ENCODE assay signal across 15 cellular contexts in genomic region chr3:141427764-141428163, GRCh38. TPM values are rescaled to one million over a fixed set of nuclear protein-coding genes. Genes with fewer than 3 reads are reported as not detected.
DNase-seq lines count a peak whose midpoint lies in the region; ATAC-seq and TF ChIP-seq lines count a peak whose summit lies in the region.
"Had no signal": no experiment of that assay in that cellular context is flagged by ENCODE, and none has a peak within 500 bp of the region (broad histone marks: within the 10 kb centered on the region; RNA-seq: fewer than 3 reads in every experiment).

No MANE protein-coding gene starts in this region.

- CTCF ChIA-PET in PC-3 (lab: Charles Lee), result no interaction called here

- H3K18ac ChIP-seq in neuronal stem cell (ENCODE audit: low read length), result no peak overlapping the region

- H4K91ac ChIP-seq in neuronal stem cell (ENCODE audit: low read depth, low read length, poor library complexity), result no peak overlapping the region

- H3K4me1 Mint-ChIP-seq in endodermal cell, result peaks cover 24% of the 10 kb centered on the region

- intact Hi-C loops in tibial artery (cut with DNase I; ENCODE audit: low total_unique reads), result no loop called here
- intact Hi-C loops in PC-3 (cut with micrococcal nuclease), result no loop called here

- H3K79me2 ChIP-seq in Karpas-422 (ENCODE audit: low read length) (no peaks in the 10 kb centered on the region), PC-3 (ENCODE audit: low read length) (no peaks in the 10 kb centered on the region)

- peaks cover 8% of the 10 kb centered on the region for H3K36me3 ChIP-seq in endodermal cell (ENCODE audit: control insufficient read depth, insufficient read depth, low read length)
- H3K36me3 ChIP-seq in neuronal stem cell (replicated peaks in 1 of 2; ENCODE audit: control insufficient read depth in 2 of 2, insufficient read depth in 2 of 2, low read length in 2 of 2), result no peaks in the 10 kb centered on the region
- H3K36me3 ChIP-seq in tibial artery, result peaks cover 0 to 12% (median 11%) of the 10 kb centered on the region in 3 donors
- H3K36me3 ChIP-seq in Karpas-422 (ENCODE audit: insufficient read depth, low read length), result no peaks in the 10 kb centered on the region
- H3K36me3 ChIP-seq in PC-3 (ENCODE audit: low read depth, low read length), result no peaks in the 10 kb centered on the region

- H2AK5ac ChIP-seq in neuronal stem cell (ENCODE audit: low read depth, low read length), result no peak overlapping the region

- peak overlapping the region; percentile 50 for H2BK12ac ChIP-seq in neuronal stem cell (ENCODE audit: low read length)

- H3K79me1 ChIP-seq in neuronal stem cell (ENCODE audit: low read depth, low read length), result no peaks in the 10 kb centered on the region

- no peaks in the 10 kb centered on the region for H3K9me3 Mint-ChIP-seq in endodermal cell
- H3K9me3 Mint-ChIP-seq: CD4-positive, alpha-beta T cell had no signal

- H3K27ac ChIP-seq in endodermal cell (ENCODE audit: low read depth, low read length) (no peak overlapping the region), neuronal stem cell (replicated peaks; ENCODE audit: low read length) (no peak overlapping the region), tibial artery (peak overlapping the region; percentile 84 to 85), Karpas-422 (ENCODE audit: low read length) (no peak overlapping the region), PC-3 (ENCODE audit: low read length) (no peak overlapping the region)
- H3K27ac ChIP-seq: PC-9 had no signal

- no peak overlapping the region for H2AFZ ChIP-seq in neuronal stem cell (ENCODE audit: low read length)
- no peak overlapping the region for H2AFZ ChIP-seq in Karpas-422 (ENCODE audit: low read length)
- no peak overlapping the region for H2AFZ ChIP-seq in PC-3 (ENCODE audit: low read length)
- H2AFZ ChIP-seq: PC-9 had no signal

- H3K14ac ChIP-seq in neuronal stem cell (ENCODE audit: low read length), result no peak overlapping the region

- H3K36me3 Mint-ChIP-seq in endodermal cell (ENCODE audit: low read depth), result peaks cover 12% of the 10 kb centered on the region

- H3K9ac ChIP-seq in endodermal cell (ENCODE audit: extremely low read depth, low read length, poor library complexity, severe bottlenecking) (no peak overlapping the region), neuronal stem cell (ENCODE audit: low read depth, low read length, poor library complexity) (no peak overlapping the region), Karpas-422 (ENCODE audit: low read length) (no peak overlapping the region), PC-3 (ENCODE audit: low read length) (no peak overlapping the region)

- H3K4me2 ChIP-seq in neuronal stem cell (ENCODE audit: insufficient read depth, low read length, poor library complexity, severe bottlenecking) (no peak overlapping the region), Karpas-422 (ENCODE audit: low read depth, low read length, poor library complexity, severe bottlenecking) (no peak overlapping the region), PC-3 (ENCODE audit: low read length) (no peak overlapping the region)
- H3K4me2 ChIP-seq: PC-9 had no signal

- TF ChIP-seq CTCF in endodermal cell (conservative IDR thresholded peaks at IDR 0.05) (no peak), tibial artery (IDR thresholded peaks at IDR 0.05) (no peak), PC-3 (conservative IDR thresholded peaks at IDR 0.05; ENCODE audit: low read depth, low read length) (no peak)

- H3F3A ChIP-seq in PC-3 (ENCODE audit: low read length, unreplicated experiment), result no peaks in the 10 kb centered on the region

- no peaks in the 10 kb centered on the region for H3K27me3 ChIP-seq in endodermal cell (ENCODE audit: control insufficient read depth, insufficient read depth, low read length, poor library complexity, severe bottlenecking)
- H3K27me3 ChIP-seq in neuronal stem cell (ENCODE audit: control insufficient read depth in 3 of 3, insufficient read depth in 3 of 3, low read depth in 1 of 3, low read length in 3 of 3), result no peaks in the 10 kb centered on the region
- no peaks in the 10 kb centered on the region for H3K27me3 ChIP-seq in tibial artery
- no peaks in the 10 kb centered on the region for H3K27me3 ChIP-seq in Karpas-422 (ENCODE audit: low read length)
- H3K27me3 ChIP-seq in PC-3 (ENCODE audit: low read length), result no peaks in the 10 kb centered on the region

- peak; percentile 33 for DNase-seq in activated CD8-positive, alpha-beta memory T cell treated with anti-CD3 and anti-CD28 coated beads, Interleukin-2, amount 50 U/mL, for 48 hours
- DNase-seq in activated CD8-positive, alpha-beta memory T cell treated with anti-CD3 and anti-CD28 coated beads for 24 hours, result no peak
- DNase-seq in endodermal cell (peak; percentile 34), neuronal stem cell (ENCODE audit: low spot score) (no peak), tibial artery (no peak), Karpas-422 (no peak), DMS79 (lab: John Stamatoyannopoulos, UW) (no peak), PC-3 (no peak)
- DNase-seq: CD4-positive, alpha-beta T cell; DND-41; NCI-H1436 treated with DMSO at 0.1 percent for 48 hours; NCI-H446 treated with DMSO at 0.1 percent for 48 hours; PC-9 had no signal

- H3K27ac Mint-ChIP-seq in endodermal cell, result no peak overlapping the region
- H3K27ac Mint-ChIP-seq: CD4-positive, alpha-beta T cell; progenitor cell of endocrine pancreas had no signal

- no peak overlapping the region for H3K4me3 ChIP-seq in endodermal cell (ENCODE audit: low read length)
- H3K4me3 ChIP-seq in neuronal stem cell (ENCODE audit: low read length in 2 of 2), result no peak overlapping the region
- H3K4me3 ChIP-seq in tibial artery, result no peak overlapping the region
- H3K4me3 ChIP-seq in Karpas-422 (ENCODE audit: low read length), result no peak overlapping the region
- no peak overlapping the region for H3K4me3 ChIP-seq in PC-3 (ENCODE audit: low read length)
- H3K4me3 ChIP-seq: PC-9 had no signal

- no peak overlapping the region for H4K8ac ChIP-seq in neuronal stem cell (ENCODE audit: low read depth, low read length)

- H3K27me3 Mint-ChIP-seq in endodermal cell (ENCODE audit: insufficient read depth), result no peaks in the 10 kb centered on the region
- H3K27me3 Mint-ChIP-seq: CD4-positive, alpha-beta T cell; progenitor cell of endocrine pancreas had no signal

- no peak for ATAC-seq in PC-3
- ATAC-seq: SK-N-SH treated with all-trans-retinoic acid at 6 μM for 48 hours had no signal

- H2BK120ac ChIP-seq in neuronal stem cell (ENCODE audit: low read depth, low read length), result no peak overlapping the region

- H3K9me2 ChIP-seq in Karpas-422 (replicated peaks; ENCODE audit: insufficient read depth, low read length) (no peaks in the 10 kb centered on the region), PC-3 (replicated peaks; ENCODE audit: low read length) (no peaks in the 10 kb centered on the region)

- H3K4me1 ChIP-seq in endodermal cell (ENCODE audit: control insufficient read depth, insufficient read depth, low read length) (no peaks in the 10 kb centered on the region), neuronal stem cell (ENCODE audit: control insufficient read depth in 2 of 2, insufficient read depth in 1 of 2, low read depth in 1 of 2, low read length in 2 of 2) (peaks cover 0 to 5% of the 10 kb centered on the region in 2 donors), tibial artery (peaks cover 10 to 89% (median 69%) of the 10 kb centered on the region in 4 donors), Karpas-422 (ENCODE audit: low read length) (no peaks in the 10 kb centered on the region), PC-3 (ENCODE audit: insufficient read depth, low read length) (no peaks in the 10 kb centered on the region)

- H3K9me3 ChIP-seq in endodermal cell (ENCODE audit: control insufficient read depth, low read length) (no peaks in the 10 kb centered on the region), neuronal stem cell (replicated peaks in 1 of 2; ENCODE audit: control insufficient read depth in 2 of 2, insufficient read depth in 1 of 2, low read depth in 1 of 2, low read length in 2 of 2) (no peaks in the 10 kb centered on the region), tibial artery (no peaks in the 10 kb centered on the region), Karpas-422 (ENCODE audit: low read length) (no peaks in the 10 kb centered on the region), PC-3 (ENCODE audit: low read length) (no peaks in the 10 kb centered on the region)

- POLR2A ChIA-PET in PC-3 (lab: Charles Lee; ENCODE audit: unreplicated experiment), result no interaction called here

- peak overlapping the region; percentile 44 for H2BK15ac ChIP-seq in neuronal stem cell (ENCODE audit: low read length)

- WGBS in endodermal cell (ENCODE audit: insufficient coverage in 1 of 2, insufficient read length in 1 of 2), 2 experiments, result 92 to 100% methylated on average over 2 to 4 of the region's 4 CpGs
- WGBS in neuronal stem cell (ENCODE audit: extremely low coverage in 2 of 2, insufficient read length in 2 of 2, insufficient replicate concordance in 1 of 2), 2 donors, result no CpG with 5 or more reads among the region's 4 CpGs

- H2BK5ac ChIP-seq in neuronal stem cell (ENCODE audit: low read length), result no peak overlapping the region

- no peak overlapping the region for H3K4me3 Mint-ChIP-seq in endodermal cell
- H3K4me3 Mint-ChIP-seq: CD4-positive, alpha-beta T cell had no signal

- BruUV-seq in PC-3 (replicated peaks; lab: Mats Ljungman, UMichigan), result no TSS peak

- H3K23ac ChIP-seq in neuronal stem cell (ENCODE audit: low read depth, low read length, poor library complexity), result no peak overlapping the region

- H4K20me1 ChIP-seq in Karpas-422 (ENCODE audit: insufficient read depth, low read depth, low read length) (no peaks in the 10 kb centered on the region), PC-3 (ENCODE audit: low read length) (no peaks in the 10 kb centered on the region)

- H3K4ac ChIP-seq in neuronal stem cell (ENCODE audit: low read length), result no peak overlapping the region

RNA-seq across cellular contexts. Expression of gene RASA2, which starts 59.1 kb away (rescaled TPM):
- total RNA-seq in endodermal cell, result 10 to 100 TPM; 20.5 to 25.0 TPM
- polyA plus RNA-seq in endodermal cell (2013, experiment 1 of 2), result 15.8 TPM
- 14.9 TPM for polyA plus RNA-seq in endodermal cell (2013, experiment 2 of 2)
- 13.3 TPM for polyA plus RNA-seq in neuronal stem cell (2013, experiment 1 of 2)
- 14.7 TPM for polyA plus RNA-seq in neuronal stem cell (2013, experiment 2 of 2)
- 11.5 and 27.1 TPM in 2 replicates for total RNA-seq in Karpas-422 (2014; rRNA removed; shearing (Covaris generic); ENCODE audit: low replicate concordance)
- total RNA-seq in PC-3 (2014; rRNA removed), result 3.7 and 4.0 TPM in 2 replicates

RNA-seq across cellular contexts. Expression of gene ZBTB38, which starts 59.5 kb away (rescaled TPM):
- 10 to 100 TPM; 27.3 to 28.2 TPM for total RNA-seq in endodermal cell
- 19.0 TPM for polyA plus RNA-seq in endodermal cell (2013, experiment 1 of 2)
- 17.6 TPM for polyA plus RNA-seq in endodermal cell (2013, experiment 2 of 2)
- polyA plus RNA-seq in neuronal stem cell (2013, experiment 1 of 2), result 7.1 TPM
- polyA plus RNA-seq in neuronal stem cell (2013, experiment 2 of 2), result 7.6 TPM
- total RNA-seq in Karpas-422 (2014; rRNA removed; shearing (Covaris generic); ENCODE audit: low replicate concordance), result 18.0 and 38.0 TPM in 2 replicates
- 17.0 and 19.6 TPM in 2 replicates for total RNA-seq in PC-3 (2014; rRNA removed)

Comparison
In these comparisons a context has a peak if more than half of its experiments do, and no peak if none do; other contexts are left out.
1. DNase-seq: peak in activated CD8-positive, alpha-beta memory T cell treated with anti-CD3 and anti-CD28 coated beads, Interleukin-2, amount 50 U/mL, for 48 hours (single experiment) and endodermal cell (single experiment); none in activated CD8-positive, alpha-beta memory T cell treated with anti-CD3 and anti-CD28 coated beads for 24 hours (single experiment), neuronal stem cell (single experiment), tibial artery (0 of 2), Karpas-422 (single experiment), DMS79 (single experiment) and PC-3 (single experiment).
2. H3K27ac ChIP-seq: peak in tibial artery (2 of 2); none in endodermal cell (single experiment), neuronal stem cell (single experiment), Karpas-422 (single experiment) and PC-3 (single experiment).